Comparison of ENCODE assay signal across 13 cellular contexts in genomic region chr4:111959202-111959601, GRCh38.
A peak's percentile ranks its signal among the peaks of the same experiment; 100 is the strongest.
DNase-seq lines count a peak whose midpoint lies in the region; ATAC-seq and TF ChIP-seq lines count a peak whose summit lies in the region.
"Had no signal": no experiment of that assay in that cellular context is flagged by ENCODE, and none has a peak within 500 bp of the region (broad histone marks: within the 10 kb centered on the region; RNA-seq: fewer than 3 reads in every experiment).

No MANE protein-coding gene starts in this region.

- H3K4me3 ChIP-seq in HFF-Myc (replicated peaks; ENCODE audit: low read depth, low read length) (no peak overlapping the region), fibroblast of mammary gland (ENCODE audit: control insufficient read depth, low read depth, low read length) (no peak overlapping the region)
- H3K4me3 ChIP-seq: heart right ventricle, neural progenitor cell had no signal

- no peak for TF ChIP-seq CTCF in HFF-Myc (IDR thresholded peaks at IDR 0.05; ENCODE audit: low read depth, low read length, missing control alignments)
- TF ChIP-seq CTCF in fibroblast of mammary gland (conservative IDR thresholded peaks at IDR 0.05; ENCODE audit: control insufficient read depth, insufficient read depth, low read depth, low read length), result no peak

- DNase-seq in Daoy (ENCODE audit: low read depth) (peak; percentile 49), HFF-Myc (ENCODE audit: extremely low read depth, low read depth) (peak; percentile 82), MV-4-11 (lab: John Stamatoyannopoulos, UW) (peak; percentile 79), fibroblast of mammary gland (ENCODE audit: low read depth) (peak; percentile 92), NCI-H146 treated with DMSO at 0.1 percent for 48 hours (lab: John Stamatoyannopoulos, UW; ENCODE audit: unreplicated experiment) (no peak), SHP77 treated with DMSO at 0.1 percent for 48 hours (lab: John Stamatoyannopoulos, UW) (no peak)
- DNase-seq: activated naive CD4-positive, alpha-beta T cell treated with anti-CD3 and anti-CD28 coated beads, Interleukin-2, amount 50 U/mL, for 16 hours; COR-L47; heart right ventricle; NCI-H187 had no signal

- no peak for ATAC-seq in GM19324 (IDR thresholded peaks at IDR 0.05; ENCODE audit: low FRiP score, unreplicated experiment)
- no peak for ATAC-seq in HG02763 (IDR thresholded peaks at IDR 0.05; ENCODE audit: unreplicated experiment)
- ATAC-seq: heart right ventricle had no signal

Comparison
In these comparisons a context has a peak if more than half of its experiments do, and no peak if none do; other contexts are left out.
1. DNase-seq: peak in Daoy (single experiment), HFF-Myc (single experiment), MV-4-11 (single experiment) and fibroblast of mammary gland (single experiment); none in NCI-H146 treated with DMSO at 0.1 percent for 48 hours (single experiment) and SHP77 treated with DMSO at 0.1 percent for 48 hours (single experiment).